In the genomic region with DNA sequence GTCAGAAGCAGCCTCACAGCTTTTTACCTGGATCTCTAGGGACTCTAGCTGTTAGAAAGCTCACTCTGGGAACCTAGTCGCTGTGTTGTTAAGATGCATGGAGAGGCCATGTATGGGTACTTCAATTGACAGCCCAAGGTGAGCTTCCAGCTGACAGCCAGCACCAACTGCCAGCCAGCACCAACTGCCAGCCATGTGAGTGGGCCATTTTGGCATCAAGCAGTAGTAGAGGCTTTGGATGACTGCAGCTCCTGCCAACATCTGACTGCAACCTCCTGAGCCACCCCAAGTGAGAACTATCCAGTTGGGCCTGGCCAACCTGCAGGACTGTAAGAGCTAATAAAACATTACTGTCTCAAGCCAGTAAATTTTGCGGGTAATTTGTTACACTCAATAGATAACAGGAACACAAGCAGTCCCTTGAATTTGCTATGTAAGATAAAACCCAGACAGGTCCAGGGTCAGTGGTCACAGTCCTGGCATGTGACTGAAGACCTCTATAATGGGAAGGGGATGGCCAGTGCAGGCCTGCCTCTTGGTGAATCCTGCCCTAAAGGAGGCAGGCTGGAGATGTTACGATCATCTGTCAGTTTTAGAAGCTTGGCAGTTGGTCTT, we compare ENCODE assay signal across 24 cellular contexts. TPM values are rescaled to one million over a fixed set of nuclear protein-coding genes. Genes with fewer than 3 reads are reported as not detected.
DNase-seq lines count a peak whose midpoint lies in the region; ATAC-seq and TF ChIP-seq lines count a peak whose summit lies in the region.
"Had no signal": no experiment of that assay in that cellular context is flagged by ENCODE, and none has a peak within 500 bp of the region (broad histone marks: within the 10 kb centered on the region; RNA-seq: fewer than 3 reads in every experiment).

No MANE protein-coding gene starts in this region.

- TF ChIP-seq CTCF in heart right ventricle (IDR thresholded peaks at IDR 0.05) (no peak), tibial artery (IDR thresholded peaks at IDR 0.05) (no peak), osteoblast (IDR thresholded peaks at IDR 0.05; ENCODE audit: extremely low read depth, low read depth, low read length) (no peak)

- H3K27me3 ChIP-seq in heart right ventricle (peaks cover 0 to 2% (median 0%) of the 10 kb centered on the region in 7 donors), skeletal muscle tissue (ENCODE audit: control insufficient read depth in 3 of 3, insufficient read depth in 3 of 3, low read length in 3 of 3) (no peaks in the 10 kb centered on the region), tibial artery (no peaks in the 10 kb centered on the region), osteoblast (ENCODE audit: insufficient read depth, low read length) (no peaks in the 10 kb centered on the region)
- H3K27me3 ChIP-seq: Peyer's patch had no signal

- intact Hi-C loops in heart right ventricle (cut with DNase I) (no loop called here), left cardiac atrium (cut with DNase I) (no loop called here), tibial artery (cut with DNase I; ENCODE audit: low total_unique reads) (no loop called here)

- H3K27ac ChIP-seq in heart right ventricle (no peak overlapping the region), skeletal muscle tissue (ENCODE audit: low read depth, low read length) (peak overlapping the region; percentile 15), tibial artery (no peak overlapping the region), osteoblast (ENCODE audit: low read depth, low read length) (no peak overlapping the region)
- H3K27ac ChIP-seq: 22Rv1, HL-60, Peyer's patch had no signal

- H3K4me2 ChIP-seq in osteoblast (ENCODE audit: insufficient read depth, low read length), result no peak overlapping the region
- H3K4me2 ChIP-seq: SK-N-SH had no signal

- DNase-seq in DMS 273 (lab: John Stamatoyannopoulos, UW; ENCODE audit: unreplicated experiment) (peak; percentile 22), DMS 273 treated with DMSO at 0.1 percent for 48 hours (lab: John Stamatoyannopoulos, UW) (no peak), heart right ventricle (peak; percentile 16 to 24), left cardiac atrium (no peak), cerebellum (ENCODE audit: low spot score) (peak; percentile 52), tibial artery (no peak), osteoblast (ENCODE audit: insufficient read length, low spot score, missing footprints) (no peak)
- DNase-seq: Caco-2; CD4-positive, CD25-positive, alpha-beta regulatory T cell; DMS53; GOT3; Kasumi-1; MM.1S; NCI-H1105 treated with DMSO at 0.1 percent for 48 hours; NCI-H1930; NCI-H510A; NCI-H82; Peyer's patch; SHP77; SK-N-SH had no signal

- 85% methylated on average over 3 of the region's 3 CpGs for WGBS in heart right ventricle, 2 donors

- ATAC-seq in heart right ventricle (peak in 4 of 8 donors; percentile 57 to 87 (median 68)), left cardiac atrium (no peak)

- no peak overlapping the region for H3K9ac ChIP-seq in skeletal muscle tissue (ENCODE audit: low read depth in 1 of 3, low read length in 3 of 3)
- H3K9ac ChIP-seq: SK-N-SH had no signal

- H3K4me3 ChIP-seq in heart right ventricle, result no peak overlapping the region
- no peak overlapping the region for H3K4me3 ChIP-seq in skeletal muscle tissue (ENCODE audit: low read length in 3 of 3)
- no peak overlapping the region for H3K4me3 ChIP-seq in tibial artery
- no peak overlapping the region for H3K4me3 ChIP-seq in osteoblast (ENCODE audit: insufficient read depth, low read length)
- H3K4me3 ChIP-seq: Peyer's patch had no signal

- no peaks in the 10 kb centered on the region for H3K9me3 ChIP-seq in heart right ventricle
- H3K9me3 ChIP-seq in skeletal muscle tissue (ENCODE audit: control insufficient read depth in 3 of 3, low read length in 3 of 3), result no peaks in the 10 kb centered on the region
- H3K9me3 ChIP-seq in tibial artery, result no peaks in the 10 kb centered on the region
- no peaks in the 10 kb centered on the region for H3K9me3 ChIP-seq in osteoblast (ENCODE audit: low read depth, low read length)
- H3K9me3 ChIP-seq: Caco-2, Peyer's patch, SK-N-SH had no signal

- H3K36me3 ChIP-seq in heart right ventricle, result no peaks in the 10 kb centered on the region
- H3K36me3 ChIP-seq in skeletal muscle tissue (ENCODE audit: control insufficient read depth in 3 of 3, insufficient read depth in 3 of 3, low read length in 3 of 3), result no peaks in the 10 kb centered on the region
- no peaks in the 10 kb centered on the region for H3K36me3 ChIP-seq in tibial artery
- H3K36me3 ChIP-seq in osteoblast (ENCODE audit: insufficient read depth, low read length), result no peaks in the 10 kb centered on the region
- H3K36me3 ChIP-seq: Peyer's patch had no signal

- no peak overlapping the region for H2AFZ ChIP-seq in osteoblast (ENCODE audit: low read length)

- no peaks in the 10 kb centered on the region for H3K4me1 ChIP-seq in heart right ventricle
- peaks cover 11 to 34% (median 12%) of the 10 kb centered on the region in 3 donors for H3K4me1 ChIP-seq in skeletal muscle tissue (ENCODE audit: control insufficient read depth in 3 of 3, insufficient read depth in 3 of 3, low read length in 3 of 3)
- H3K4me1 ChIP-seq in tibial artery, result peaks cover 0 to 6% (median 0%) of the 10 kb centered on the region in 4 donors
- no peaks in the 10 kb centered on the region for H3K4me1 ChIP-seq in osteoblast (ENCODE audit: insufficient read depth, low read length)
- H3K4me1 ChIP-seq: Caco-2, Peyer's patch had no signal

- H3K79me2 ChIP-seq in osteoblast (ENCODE audit: insufficient read depth, low read length), result no peaks in the 10 kb centered on the region

- H4K20me1 ChIP-seq in osteoblast (ENCODE audit: insufficient read depth, low read length), result peaks cover 2% of the 10 kb centered on the region

RNA-seq across cellular contexts. Expression of gene EPHB1, which starts 29.7 kb away (rescaled TPM):
- total RNA-seq in heart right ventricle (1 to 10 TPM; 1.1 to 3.4 (median 1.8) TPM), left cardiac atrium (1 to 10 TPM in 1 of 2 donors, under 1 TPM in 1; 0.85 to 1.7 TPM), cerebellum (25.0 TPM), skeletal muscle tissue (5.7 TPM), osteoblast (0.36 and 1.5 TPM in 2 replicates)
- under 1 TPM; 0.07 to 0.57 TPM for polyA plus RNA-seq in heart right ventricle
- total RNA-seq: B cell had no signal

Comparison
In these comparisons a context has a peak if more than half of its experiments do, and no peak if none do; other contexts are left out.
1. DNase-seq: peak in DMS 273 (single experiment), heart right ventricle (2 of 2) and cerebellum (single experiment); none in DMS 273 treated with DMSO at 0.1 percent for 48 hours (single experiment), left cardiac atrium (single experiment), tibial artery (0 of 2) and osteoblast (single experiment).